15 cellular contexts compared by ENCODE assay signal in genomic region chr16:49277386-49277742, GRCh38. TPM values are rescaled to one million over a fixed set of nuclear protein-coding genes. Genes with fewer than 3 reads are reported as not detected.
DNase-seq lines count a peak whose midpoint lies in the region; ATAC-seq and TF ChIP-seq lines count a peak whose summit lies in the region.
"Had no signal": no experiment of that assay in that cellular context is flagged by ENCODE, and none has a peak within 500 bp of the region (broad histone marks: within the 10 kb centered on the region; RNA-seq: fewer than 3 reads in every experiment).

No MANE protein-coding gene starts in this region.

- H3K27me3 Mint-ChIP-seq in WTC11 (ENCODE audit: low read depth), result peaks cover 93% of the 10 kb centered on the region
- peaks cover 40% of the 10 kb centered on the region for H3K27me3 Mint-ChIP-seq in glutamatergic neuron (ENCODE audit: unreplicated experiment)
- peaks cover 78% of the 10 kb centered on the region for H3K27me3 Mint-ChIP-seq in neural progenitor cell (ENCODE audit: insufficient read depth, low read depth)

- H3K79me2 ChIP-seq in neural progenitor cell (ENCODE audit: low read depth), result no peaks in the 10 kb centered on the region

- no peaks in the 10 kb centered on the region for H3K9me3 ChIP-seq in neural progenitor cell (ENCODE audit: low read depth)

- H3K4me1 ChIP-seq in neural progenitor cell, result peaks cover 48% of the 10 kb centered on the region

- peaks cover 94% of the 10 kb centered on the region for H3K27me3 ChIP-seq in neural progenitor cell

- peak overlapping the region; percentile 65 for H3K4me3 Mint-ChIP-seq in WTC11
- H3K4me3 Mint-ChIP-seq in glutamatergic neuron (ENCODE audit: unreplicated experiment), result peak overlapping the region; percentile 61
- H3K4me3 Mint-ChIP-seq in neural progenitor cell, result no peak overlapping the region

- POLR2A ChIA-PET in WTC11 (lab: Charles Lee), result no interaction called here

- CTCF ChIA-PET in WTC11 (lab: Charles Lee), result interaction anchor here (0.9 to 3.3 kb wide), 2 partner anchors 72 to 75 kb away, joined by 3 to 22 read pairs; no protein-coding TSS in a partner anchor

- no peak overlapping the region for H3K4me3 ChIP-seq in neural progenitor cell

- TF ChIP-seq CTCF in WTC11 (IDR thresholded peaks at IDR 0.05) (no peak), glutamatergic neuron (IDR thresholded peaks at IDR 0.05; ENCODE audit: partially characterized antibody, unreplicated experiment) (no peak), neural progenitor cell (IDR thresholded peaks at IDR 0.05) (no peak)

- H3K4me1 Mint-ChIP-seq in WTC11 (peaks cover 68% of the 10 kb centered on the region), glutamatergic neuron (ENCODE audit: low read depth, unreplicated experiment) (peaks cover 27% of the 10 kb centered on the region), neural progenitor cell (peaks cover 42% of the 10 kb centered on the region)

- peaks cover 4% of the 10 kb centered on the region for H3K9me3 Mint-ChIP-seq in WTC11
- H3K9me3 Mint-ChIP-seq in glutamatergic neuron (ENCODE audit: unreplicated experiment), result peaks cover 32% of the 10 kb centered on the region
- peaks cover 5% of the 10 kb centered on the region for H3K9me3 Mint-ChIP-seq in neural progenitor cell

- DNase-seq in ELF-1 (ENCODE audit: low read depth, low spot score) (peak; percentile 20), WTC11 (ENCODE audit: low spot score) (peak; percentile 24), glutamatergic neuron (no peak), neural progenitor cell (ENCODE audit: low spot score) (peak; percentile 46), sciatic nerve (ENCODE audit: low spot score) (no peak), kidney tubule cell (ENCODE audit: low spot score) (no peak), NCI-H526 (lab: John Stamatoyannopoulos, UW) (no peak)
- DNase-seq: COR-L47, MM.1S, NCI-H1105 treated with DMSO at 0.1 percent for 48 hours, NCI-H1930, NCI-H510A treated with DMSO at 0.1 percent for 48 hours, SIG-M5 had no signal

- H3K9ac ChIP-seq in neural progenitor cell, result no peak overlapping the region

- intact Hi-C loops in sciatic nerve (cut with DNase I), result no loop called here

- H4K20me1 ChIP-seq in neural progenitor cell (ENCODE audit: low read depth), result peaks cover 81% of the 10 kb centered on the region

- H3K4me2 ChIP-seq in neural progenitor cell, result peak overlapping the region; percentile 66

- no peaks in the 10 kb centered on the region for H3K36me3 ChIP-seq in neural progenitor cell

- H3F3A ChIP-seq in neural progenitor cell (ENCODE audit: low read depth), result peaks cover 31% of the 10 kb centered on the region

- H3K27ac ChIP-seq in neural progenitor cell, result no peak overlapping the region
- H3K27ac ChIP-seq: C4-2B had no signal

- ATAC-seq in WTC11, result no peak
- no peak for ATAC-seq in sciatic nerve
- no peak for ATAC-seq in GM19328 (IDR thresholded peaks at IDR 0.05; ENCODE audit: unreplicated experiment)

- H3K27ac Mint-ChIP-seq in WTC11, result no peak overlapping the region
- H3K27ac Mint-ChIP-seq in glutamatergic neuron (ENCODE audit: unreplicated experiment), result no peak overlapping the region
- H3K27ac Mint-ChIP-seq in neural progenitor cell, result no peak overlapping the region

- H3K36me3 Mint-ChIP-seq in WTC11 (no peaks in the 10 kb centered on the region), glutamatergic neuron (ENCODE audit: unreplicated experiment) (peaks cover 12% of the 10 kb centered on the region), neural progenitor cell (peaks cover 2% of the 10 kb centered on the region)

- H2AFZ ChIP-seq in neural progenitor cell (replicated peaks), result no peak overlapping the region

TF ChIP-seq in WTC11, 78 proteins besides CTCF, POLR2A, EP300 and RAD21 (continues in another document):
- TF ChIP-seq FOXJ3 (CRISPR knock-in tag; IDR thresholded peaks at IDR 0.05; ENCODE audit: borderline replicate concordance) (no peak), ZSCAN18 (CRISPR knock-in tag; IDR thresholded peaks at IDR 0.05) (no peak), ZNF416 (CRISPR knock-in tag; IDR thresholded peaks at IDR 0.05) (no peak), ZNF263 (CRISPR knock-in tag; IDR thresholded peaks at IDR 0.05; ENCODE audit: low read depth) (no peak), TP53 (CRISPR knock-in tag; IDR thresholded peaks at IDR 0.05) (no peak), ZNF512 (CRISPR knock-in tag; IDR thresholded peaks at IDR 0.05; ENCODE audit: borderline replicate concordance) (no peak)
- TF ChIP-seq, protein P1, sequence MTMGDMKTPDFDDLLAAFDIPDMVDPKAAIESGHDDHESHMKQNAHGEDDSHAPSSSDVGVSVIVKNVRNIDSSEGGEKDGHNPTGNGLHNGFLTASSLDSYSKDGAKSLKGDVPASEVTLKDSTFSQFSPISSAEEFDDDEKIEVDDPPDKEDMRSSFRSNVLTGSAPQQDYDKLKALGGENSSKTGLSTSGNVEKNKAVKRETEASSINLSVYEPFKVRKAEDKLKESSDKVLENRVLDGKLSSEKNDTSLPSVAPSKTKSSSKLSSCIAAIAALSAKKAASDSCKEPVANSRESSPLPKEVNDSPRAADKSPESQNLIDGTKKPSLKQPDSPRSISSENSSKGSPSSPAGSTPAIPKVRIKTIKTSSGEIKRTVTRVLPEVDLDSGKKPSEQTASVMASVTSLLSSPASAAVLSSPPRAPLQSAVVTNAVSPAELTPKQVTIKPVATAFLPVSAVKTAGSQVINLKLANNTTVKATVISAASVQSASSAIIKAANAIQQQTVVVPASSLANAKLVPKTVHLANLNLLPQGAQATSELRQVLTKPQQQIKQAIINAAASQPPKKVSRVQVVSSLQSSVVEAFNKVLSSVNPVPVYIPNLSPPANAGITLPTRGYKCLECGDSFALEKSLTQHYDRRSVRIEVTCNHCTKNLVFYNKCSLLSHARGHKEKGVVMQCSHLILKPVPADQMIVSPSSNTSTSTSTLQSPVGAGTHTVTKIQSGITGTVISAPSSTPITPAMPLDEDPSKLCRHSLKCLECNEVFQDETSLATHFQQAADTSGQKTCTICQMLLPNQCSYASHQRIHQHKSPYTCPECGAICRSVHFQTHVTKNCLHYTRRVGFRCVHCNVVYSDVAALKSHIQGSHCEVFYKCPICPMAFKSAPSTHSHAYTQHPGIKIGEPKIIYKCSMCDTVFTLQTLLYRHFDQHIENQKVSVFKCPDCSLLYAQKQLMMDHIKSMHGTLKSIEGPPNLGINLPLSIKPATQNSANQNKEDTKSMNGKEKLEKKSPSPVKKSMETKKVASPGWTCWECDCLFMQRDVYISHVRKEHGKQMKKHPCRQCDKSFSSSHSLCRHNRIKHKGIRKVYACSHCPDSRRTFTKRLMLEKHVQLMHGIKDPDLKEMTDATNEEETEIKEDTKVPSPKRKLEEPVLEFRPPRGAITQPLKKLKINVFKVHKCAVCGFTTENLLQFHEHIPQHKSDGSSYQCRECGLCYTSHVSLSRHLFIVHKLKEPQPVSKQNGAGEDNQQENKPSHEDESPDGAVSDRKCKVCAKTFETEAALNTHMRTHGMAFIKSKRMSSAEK (CRISPR knock-in tag; IDR thresholded peaks at IDR 0.05; ENCODE audit: borderline replicate concordance), result no peak
- TF ChIP-seq, protein P2, sequence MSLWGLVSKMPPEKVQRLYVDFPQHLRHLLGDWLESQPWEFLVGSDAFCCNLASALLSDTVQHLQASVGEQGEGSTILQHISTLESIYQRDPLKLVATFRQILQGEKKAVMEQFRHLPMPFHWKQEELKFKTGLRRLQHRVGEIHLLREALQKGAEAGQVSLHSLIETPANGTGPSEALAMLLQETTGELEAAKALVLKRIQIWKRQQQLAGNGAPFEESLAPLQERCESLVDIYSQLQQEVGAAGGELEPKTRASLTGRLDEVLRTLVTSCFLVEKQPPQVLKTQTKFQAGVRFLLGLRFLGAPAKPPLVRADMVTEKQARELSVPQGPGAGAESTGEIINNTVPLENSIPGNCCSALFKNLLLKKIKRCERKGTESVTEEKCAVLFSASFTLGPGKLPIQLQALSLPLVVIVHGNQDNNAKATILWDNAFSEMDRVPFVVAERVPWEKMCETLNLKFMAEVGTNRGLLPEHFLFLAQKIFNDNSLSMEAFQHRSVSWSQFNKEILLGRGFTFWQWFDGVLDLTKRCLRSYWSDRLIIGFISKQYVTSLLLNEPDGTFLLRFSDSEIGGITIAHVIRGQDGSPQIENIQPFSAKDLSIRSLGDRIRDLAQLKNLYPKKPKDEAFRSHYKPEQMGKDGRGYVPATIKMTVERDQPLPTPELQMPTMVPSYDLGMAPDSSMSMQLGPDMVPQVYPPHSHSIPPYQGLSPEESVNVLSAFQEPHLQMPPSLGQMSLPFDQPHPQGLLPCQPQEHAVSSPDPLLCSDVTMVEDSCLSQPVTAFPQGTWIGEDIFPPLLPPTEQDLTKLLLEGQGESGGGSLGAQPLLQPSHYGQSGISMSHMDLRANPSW (CRISPR knock-in tag; conservative IDR thresholded peaks at IDR 0.05; ENCODE audit: low read depth), result no peak

RNA-seq across cellular contexts. Expression of gene CBLN1, which starts 4.3 kb away (rescaled TPM):
- total RNA-seq in WTC11 (2021) (3.7 to 5.6 TPM (median 4.2 TPM) in 3 replicates), glutamatergic neuron (ENCODE audit: unreplicated experiment) (21.7 TPM), neural progenitor cell (ENCODE audit: low replicate concordance) (0.11 and 0.31 TPM in 2 replicates), sciatic nerve (0.85 TPM)

Comparison
In these comparisons a context has a peak if more than half of its experiments do, and no peak if none do; other contexts are left out.
1. DNase-seq: peak in ELF-1 (single experiment), WTC11 (single experiment) and neural progenitor cell (single experiment); none in glutamatergic neuron (single experiment), sciatic nerve (single experiment), kidney tubule cell (single experiment) and NCI-H526 (0 of 2).